In the genomic region with DNA sequence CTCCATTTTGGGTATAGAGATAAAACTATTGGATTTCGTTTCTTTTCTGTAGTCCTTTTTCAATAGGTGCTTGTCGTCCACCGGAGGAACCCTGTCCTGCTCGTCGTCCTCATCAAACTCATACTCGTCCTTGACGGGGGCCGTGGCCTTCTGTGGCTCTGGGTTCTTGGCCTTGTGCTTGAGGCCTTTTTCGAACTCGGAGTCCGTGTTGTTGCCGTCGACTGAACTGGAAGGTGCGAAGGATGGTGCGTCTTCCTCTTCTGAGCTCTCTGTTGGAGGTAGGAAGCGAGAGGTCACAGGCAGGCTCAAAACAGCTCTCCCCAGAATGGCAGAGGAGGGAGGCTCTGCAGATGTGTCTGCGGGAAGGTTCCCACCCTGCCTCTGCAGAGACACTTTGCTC, we compare ENCODE assay signal across 36 cellular contexts.
"Had no signal": no experiment of that assay in that cellular context is flagged by ENCODE, and none has a peak within 500 bp of the region (broad histone marks: within the 10 kb centered on the region; RNA-seq: fewer than 3 reads in every experiment).

No MANE protein-coding gene starts in this region.

- H3K27ac Mint-ChIP-seq: activated CD4-positive, alpha-beta memory T cell treated with anti-CD3 and anti-CD28 coated beads, Interleukin-2, amount 10 ng/mL, durations not matched to agents 7 days and 5 days; activated CD4-positive, alpha-beta T cell treated with anti-CD3 and anti-CD28 coated beads for 36 hours; activated CD4-positive, alpha-beta T cell treated with anti-CD3 and anti-CD28 coated beads, Interleukin-2, amount 10 ng/mL, durations not matched to agents 7 days and 5 days; activated CD8-positive, alpha-beta memory T cell treated with anti-CD3 and anti-CD28 coated beads, Interleukin-2, amount 10 ng/mL, durations not matched to agents 7 days and 5 days; activated CD8-positive, alpha-beta T cell treated with anti-CD3 and anti-CD28 coated beads, Interleukin-2, amount 10 ng/mL, durations not matched to agents 7 days and 5 days; activated naive CD4-positive, alpha-beta T cell treated with anti-CD3 and anti-CD28 coated beads, Interleukin-2, amount 10 ng/mL, durations not matched to agents 7 days and 5 days; activated naive CD4-positive, alpha-beta T cell treated with anti-CD3 and anti-CD28 coated beads, Interleukin-2, amount 50 U/mL, for 24 hours; activated naive CD8-positive, alpha-beta T cell; activated naive CD8-positive, alpha-beta T cell treated with anti-CD3 and anti-CD28 coated beads, Interleukin-2, amount 10 ng/mL, durations not matched to agents 7 days and 5 days; activated naive CD8-positive, alpha-beta T cell treated with anti-CD3 and anti-CD28 coated beads, Interleukin-2, amount 50 U/mL, for 24 hours; activated T-helper 2 cell treated with anti-CD3 and anti-CD28 coated beads, Interferon-gamma antibody, Interleukin-2, Interleukin-4, amounts not matched to agents 10 μg/mL and 5 μg/mL and 100 μg/mL, durations not matched to agents 14 hours and 24 hours and 36 hours; brain; T-helper 1 cell treated with Interleukin-12 subunit alpha and Interleukin-12 subunit beta and Interleukin-4 antibody, amounts not matched to agents 30 μg/mL and 1 μg/mL, for 36 hours; T-helper 2 cell treated with Interferon-gamma antibody and Interleukin-4, amounts not matched to agents 5 μg/mL and 100 μg/mL, for 36 hours; WTC11 had no signal

- H3K27ac ChIP-seq: ascending aorta, VCaP had no signal

- H3K4me3 Mint-ChIP-seq: activated CD4-positive, alpha-beta memory T cell treated with anti-CD3 and anti-CD28 coated beads, Interleukin-2, amount 10 ng/mL, durations not matched to agents 7 days and 5 days; activated CD4-positive, alpha-beta T cell treated with anti-CD3 and anti-CD28 coated beads for 36 hours; activated CD4-positive, alpha-beta T cell treated with anti-CD3 and anti-CD28 coated beads, Interleukin-2, amount 10 ng/mL, durations not matched to agents 7 days and 5 days; activated CD8-positive, alpha-beta memory T cell treated with anti-CD3 and anti-CD28 coated beads, Interleukin-2, amount 10 ng/mL, durations not matched to agents 7 days and 5 days; activated CD8-positive, alpha-beta T cell treated with anti-CD3 and anti-CD28 coated beads, Interleukin-2, amount 10 ng/mL, durations not matched to agents 7 days and 5 days; activated naive CD4-positive, alpha-beta T cell treated with anti-CD3 and anti-CD28 coated beads, Interleukin-2, amount 10 ng/mL, durations not matched to agents 7 days and 5 days; activated naive CD4-positive, alpha-beta T cell treated with anti-CD3 and anti-CD28 coated beads, Interleukin-2, amount 50 U/mL, for 24 hours; activated naive CD8-positive, alpha-beta T cell; activated naive CD8-positive, alpha-beta T cell treated with anti-CD3 and anti-CD28 coated beads, Interleukin-2, amount 10 ng/mL, durations not matched to agents 7 days and 5 days; activated naive CD8-positive, alpha-beta T cell treated with anti-CD3 and anti-CD28 coated beads, Interleukin-2, amount 50 U/mL, for 24 hours; activated T-cell treated with anti-CD3 and anti-CD28 coated beads, Interleukin-2, amount 50 U/mL, for 4 hours; brain; T-helper 1 cell treated with Interleukin-12 subunit alpha and Interleukin-12 subunit beta and Interleukin-4 antibody, amounts not matched to agents 30 μg/mL and 1 μg/mL, for 36 hours; T-helper 2 cell treated with Interferon-gamma antibody and Interleukin-4, amounts not matched to agents 5 μg/mL and 100 μg/mL, for 36 hours; WTC11 had no signal

- H3K27me3 Mint-ChIP-seq: activated CD4-positive, alpha-beta memory T cell treated with anti-CD3 and anti-CD28 coated beads, Interleukin-2, amount 10 ng/mL, durations not matched to agents 7 days and 5 days; activated CD4-positive, alpha-beta T cell treated with anti-CD3 and anti-CD28 coated beads for 36 hours; activated CD4-positive, alpha-beta T cell treated with anti-CD3 and anti-CD28 coated beads, Interleukin-2, amount 10 ng/mL, durations not matched to agents 7 days and 5 days; activated CD8-positive, alpha-beta memory T cell treated with anti-CD3 and anti-CD28 coated beads, Interleukin-2, amount 10 ng/mL, durations not matched to agents 7 days and 5 days; activated naive CD4-positive, alpha-beta T cell treated with anti-CD3 and anti-CD28 coated beads, Interleukin-2, amount 10 ng/mL, durations not matched to agents 7 days and 5 days; activated naive CD4-positive, alpha-beta T cell treated with anti-CD3 and anti-CD28 coated beads, Interleukin-2, amount 50 U/mL, for 24 hours; activated naive CD8-positive, alpha-beta T cell; activated naive CD8-positive, alpha-beta T cell treated with anti-CD3 and anti-CD28 coated beads, Interleukin-2, amount 10 ng/mL, durations not matched to agents 7 days and 5 days; activated naive CD8-positive, alpha-beta T cell treated with anti-CD3 and anti-CD28 coated beads, Interleukin-2, amount 50 U/mL, for 24 hours; brain had no signal

- H3K36me3 Mint-ChIP-seq: activated naive CD8-positive, alpha-beta T cell had no signal

- H3K9me3 ChIP-seq: ascending aorta had no signal

- H3K4me1 Mint-ChIP-seq: activated CD4-positive, alpha-beta T cell treated with anti-CD3 and anti-CD28 coated beads for 36 hours; activated naive CD8-positive, alpha-beta T cell treated with anti-CD3 and anti-CD28 coated beads, Interleukin-2, amount 10 ng/mL, durations not matched to agents 7 days and 5 days; brain had no signal

- H3K4me1 ChIP-seq: ascending aorta had no signal

- DNase-seq: activated CD4-positive, alpha-beta memory T cell treated with anti-CD3 and anti-CD28 coated beads, Interleukin-2, amount 10 ng/mL, durations not matched to agents 7 days and 5 days; activated CD4-positive, alpha-beta T cell treated with anti-CD3 and anti-CD28 coated beads for 1 hour; activated CD4-positive, alpha-beta T cell treated with anti-CD3 and anti-CD28 coated beads for 36 hours; activated CD4-positive, alpha-beta T cell treated with anti-CD3 and anti-CD28 coated beads for 48 hours; activated CD4-positive, alpha-beta T cell treated with anti-CD3 and anti-CD28 coated beads, Interleukin-2, amount 10 ng/mL, durations not matched to agents 7 days and 5 days; activated CD4-positive, alpha-beta T cell treated with anti-CD3 and anti-CD28 coated beads, Interleukin-2, amount 50 U/mL, for 48 hours; activated CD4-positive, CD25-positive, alpha-beta regulatory T cell; activated CD8-positive, alpha-beta memory T cell treated with anti-CD3 and anti-CD28 coated beads for 24 hours; activated CD8-positive, alpha-beta memory T cell treated with anti-CD3 and anti-CD28 coated beads, Interleukin-2, amount 10 ng/mL, durations not matched to agents 7 days and 5 days; activated CD8-positive, alpha-beta memory T cell treated with anti-CD3 and anti-CD28 coated beads, Interleukin-2, amount 50 U/mL, for 48 hours; activated CD8-positive, alpha-beta T cell treated with anti-CD3 and anti-CD28 coated beads, Interleukin-2, amount 10 ng/mL, durations not matched to agents 7 days and 5 days; activated effector memory CD4-positive, alpha-beta T cell treated with Interleukin-2 at 50 U/mL for 16 hours; activated gamma-delta T cell; activated naive CD4-positive, alpha-beta T cell treated with anti-CD3 and anti-CD28 coated beads, Interleukin-2, amount 10 ng/mL, durations not matched to agents 7 days and 5 days; activated naive CD4-positive, alpha-beta T cell treated with Interleukin-2 at 50 U/mL for 16 hours; activated naive CD8-positive, alpha-beta T cell treated with anti-CD3 and anti-CD28 coated beads, Interleukin-2, amount 10 ng/mL, durations not matched to agents 7 days and 5 days; activated naive CD8-positive, alpha-beta T cell treated with anti-CD3 and anti-CD28 coated beads, Interleukin-2, amount 50 U/mL, for 24 hours; activated T-cell treated with anti-CD3 and anti-CD28 coated beads, Interleukin-2, amount 50 U/mL, for 4 hours; amygdala; anterior cingulate cortex; central memory CD4-positive, alpha-beta T cell; SW 1271; T-helper 1 cell; T-helper 2 cell; T-helper 9 cell had no signal

- H3K9me3 Mint-ChIP-seq: activated CD4-positive, alpha-beta memory T cell treated with anti-CD3 and anti-CD28 coated beads, Interleukin-2, amount 10 ng/mL, durations not matched to agents 7 days and 5 days; activated CD4-positive, alpha-beta T cell treated with anti-CD3 and anti-CD28 coated beads, Interleukin-2, amount 10 ng/mL, durations not matched to agents 7 days and 5 days; activated naive CD4-positive, alpha-beta T cell treated with anti-CD3 and anti-CD28 coated beads, Interleukin-2, amount 10 ng/mL, durations not matched to agents 7 days and 5 days; activated naive CD4-positive, alpha-beta T cell treated with anti-CD3 and anti-CD28 coated beads, Interleukin-2, amount 50 U/mL, for 24 hours; activated naive CD8-positive, alpha-beta T cell treated with anti-CD3 and anti-CD28 coated beads, Interleukin-2, amount 10 ng/mL, durations not matched to agents 7 days and 5 days; activated naive CD8-positive, alpha-beta T cell treated with anti-CD3 and anti-CD28 coated beads, Interleukin-2, amount 50 U/mL, for 24 hours; activated T-cell treated with anti-CD3 and anti-CD28 coated beads, Interleukin-2, amount 50 U/mL, for 4 hours; activated T-helper 2 cell treated with anti-CD3 and anti-CD28 coated beads, Interferon-gamma antibody, Interleukin-2, Interleukin-4, amounts not matched to agents 10 μg/mL and 5 μg/mL and 100 μg/mL, durations not matched to agents 14 hours and 24 hours and 36 hours; brain; T-helper 1 cell treated with Interleukin-12 subunit alpha and Interleukin-12 subunit beta and Interleukin-4 antibody, amounts not matched to agents 30 μg/mL and 1 μg/mL, for 36 hours; T-helper 2 cell treated with Interferon-gamma antibody and Interleukin-4, amounts not matched to agents 5 μg/mL and 100 μg/mL, for 36 hours; WTC11 had no signal

- H3K4me3 ChIP-seq: ascending aorta had no signal

- H3K27me3 ChIP-seq: ascending aorta had no signal

- ATAC-seq: activated CD4-positive, alpha-beta T cell treated with anti-CD3 and anti-CD28 coated beads for 36 hours; activated CD4-positive, CD25-positive, alpha-beta regulatory T cell treated with anti-CD3 and anti-CD28 coated beads, Interleukin-2, amount 50 U/mL, for 24 hours; activated CD8-positive, alpha-beta memory T cell treated with anti-CD3 and anti-CD28 coated beads, Interleukin-2, amount 10 ng/mL, durations not matched to agents 7 days and 5 days; activated CD8-positive, alpha-beta T cell treated with anti-CD3 and anti-CD28 coated beads, Interleukin-2, amount 10 ng/mL, durations not matched to agents 7 days and 5 days; activated naive CD8-positive, alpha-beta T cell treated with anti-CD3 and anti-CD28 coated beads, Interleukin-2, amount 50 U/mL, for 24 hours; activated T-cell treated with anti-CD3 and anti-CD28 coated beads, Interleukin-2, amount 50 U/mL, for 4 hours; WTC11 had no signal

- FAIRE-seq: TTC549 had no signal
